Comparison of ENCODE assay signal across 21 cellular contexts in genomic region chr5:7317751-7318150, GRCh38.
DNase-seq lines count a peak whose midpoint lies in the region; ATAC-seq, FAIRE-seq and TF ChIP-seq lines count a peak whose summit lies in the region.
"Had no signal": no experiment of that assay in that cellular context is flagged by ENCODE, and none has a peak within 500 bp of the region (broad histone marks: within the 10 kb centered on the region; RNA-seq: fewer than 3 reads in every experiment).

No MANE protein-coding gene starts in this region.

- peaks cover 30% of the 10 kb centered on the region for H3K4me1 Mint-ChIP-seq in GM23338

- no peak overlapping the region for H2AK5ac ChIP-seq in H1 (ENCODE audit: low read depth, low read length)

- H4K20me1 ChIP-seq in GM23338 (replicated peaks; ENCODE audit: insufficient read depth) (no peaks in the 10 kb centered on the region), H1 (replicated peaks in 1 of 2; ENCODE audit: control insufficient read depth in 1 of 2, insufficient read depth in 2 of 2, low read length in 2 of 2) (no peaks in the 10 kb centered on the region)

- H3K27me3 ChIP-seq in BJ (ENCODE audit: control insufficient read depth, insufficient read depth, low read length) (peaks cover 2% of the 10 kb centered on the region), GM23338 (ENCODE audit: insufficient read depth) (no peaks in the 10 kb centered on the region), H1 (replicated peaks in 1 of 4; ENCODE audit: control insufficient read depth in 3 of 4, extremely low read depth in 1 of 4, insufficient read depth in 3 of 4, low read length in 3 of 4) (no peaks in the 10 kb centered on the region; a peak in 1 of 7 replicates)
- H3K27me3 ChIP-seq: BE2C had no signal

- H3K79me2 ChIP-seq in GM23338 (replicated peaks; ENCODE audit: insufficient read depth) (no peaks in the 10 kb centered on the region), H1 (ENCODE audit: control insufficient read depth in 1 of 2, insufficient read depth in 2 of 2, low read length in 2 of 2) (no peaks in the 10 kb centered on the region)

- no peak overlapping the region for H3K14ac ChIP-seq in H1 (ENCODE audit: insufficient read length)

- no peak overlapping the region for H3K27ac Mint-ChIP-seq in GM23338

- no peak for TF ChIP-seq EP300 in H1 (IDR thresholded peaks at IDR 0.05; ENCODE audit: borderline replicate concordance in 1 of 2, low read depth in 2 of 2, low read length in 2 of 2)

- H2BK5ac ChIP-seq in H1 (ENCODE audit: low read depth, low read length): no peak overlapping the region

- no peak overlapping the region for H3K27ac ChIP-seq in GM23338 (ENCODE audit: low read depth)
- H3K27ac ChIP-seq in H1 (ENCODE audit: low read depth, low read length): no peak overlapping the region
- H3K27ac ChIP-seq: PC-9, RWPE1 had no signal

- DNase-seq in BJ (ENCODE audit: low read depth) (peak; percentile 56), GM23338 (ENCODE audit: low spot score) (no peak), H1 (ENCODE audit: low read depth in 1 of 2, low spot score in 2 of 2) (no peak), urothelium cell line (ENCODE audit: low spot score) (peak; percentile 23), lower leg skin (ENCODE audit: low spot score in 2 of 2) (no peak), GM12891 (ENCODE audit: insufficient read length, low spot score) (no peak)
- no peak for DNase-seq in activated CD4-positive, CD25-positive, alpha-beta regulatory T cell (lab: John Stamatoyannopoulos, UW)
- DNase-seq: BE2C, DMS153, DND-41, IMR-90, KG1, MG63, NCI-H1105 treated with DMSO at 0.1 percent for 48 hours, NCI-H2029, NCI-H2227 treated with DMSO at 0.1 percent for 48 hours, NCI-H526 treated with DMSO at 0.1 percent for 48 hours, PC-9, SHP77 had no signal

- no peak overlapping the region for H4K91ac ChIP-seq in H1 (replicated peaks; ENCODE audit: insufficient read length, low read length)

- POLR2A ChIA-PET in BJ (lab: Charles Lee): no interaction called here
- POLR2A ChIA-PET in H1 (lab: Charles Lee; ENCODE audit: partially characterized antibody): interaction anchor here (1.4 kb wide), 1 partner anchor 15 kb away, joined by 5 read pairs; no protein-coding TSS in a partner anchor

- no peak for TF ChIP-seq CTCF in BJ (IDR thresholded peaks at IDR 0.05; ENCODE audit: insufficient read depth, low read depth, low read length)
- no peak for TF ChIP-seq CTCF in GM23338 (conservative IDR thresholded peaks at IDR 0.05; ENCODE audit: low read depth in 2 of 2)
- no peak for TF ChIP-seq CTCF in H1 (IDR thresholded peaks at IDR 0.05; ENCODE audit: control extremely low read depth in 1 of 3, insufficient read depth in 1 of 3, low read depth in 1 of 3, low read length in 3 of 3)
- no peak for TF ChIP-seq CTCF in lower leg skin (IDR thresholded peaks at IDR 0.05)

- H4K5ac ChIP-seq in H1 (ENCODE audit: insufficient read length, low read depth, low read length): no peak overlapping the region

- WGBS in H1 (ENCODE audit: extremely low coverage in 1 of 2, insufficient coverage in 1 of 2, insufficient read length in 1 of 2, insufficient replicate concordance in 2 of 2, low coverage in 1 of 2, low lambda C conversion rate in 2 of 2, missing lambda C conversion rate in 1 of 2), 2 experiments: 84% methylated on average over 2 of the region's 2 CpGs; no CpG with 5 or more reads in 1 of the 2 experiments
- 43 to 45% methylated on average over 2 of the region's 2 CpGs for WGBS in lower leg skin, 2 donors

- H3K9ac ChIP-seq in H1 (replicated peaks in 1 of 4; ENCODE audit: extremely low read depth in 1 of 4, low read depth in 3 of 4, low read length in 3 of 4): no peak overlapping the region

- H3K4ac ChIP-seq in H1 (replicated peaks; ENCODE audit: insufficient read length, low read depth, low read length): no peak overlapping the region

- H3K4me3 ChIP-seq in BJ (ENCODE audit: low read depth, low read length) (no peak overlapping the region), GM23338 (no peak overlapping the region), H1 (ENCODE audit: extremely low read depth in 1 of 4, insufficient read depth in 2 of 4, low read depth in 3 of 4, low read length in 4 of 4) (no peak overlapping the region), lower leg skin (ENCODE audit: low read depth, poor library complexity, severe bottlenecking) (no peak overlapping the region)
- H3K4me3 ChIP-seq: MG63, PC-9 had no signal

- H2BK20ac ChIP-seq in H1 (ENCODE audit: low read length): no peak overlapping the region

- H3K23ac ChIP-seq in H1 (ENCODE audit: insufficient read length): no peak overlapping the region

- no peak overlapping the region for H3K4me3 Mint-ChIP-seq in GM23338

- H3K9me3 ChIP-seq in H1 (ENCODE audit: insufficient read depth in 2 of 2, low read depth in 1 of 2, low read length in 1 of 2): no peaks in the 10 kb centered on the region
- H3K9me3 ChIP-seq: BE2C, MG63 had no signal

- H3K23me2 ChIP-seq in H1 (ENCODE audit: low read depth, low read length): no peaks in the 10 kb centered on the region

- peak; percentile 13 for FAIRE-seq in H1 (lab: Jason Lieb, UNC)
- FAIRE-seq in urothelium cell line (lab: Jason Lieb, UNC): no peak
- no peak for FAIRE-seq in GM12891 (lab: Jason Lieb, UNC)
- FAIRE-seq: H54 had no signal

- CTCF ChIA-PET in BJ (lab: Yijun Ruan, JAX): no interaction called here
- CTCF ChIA-PET in H1 (lab: Charles Lee; ENCODE audit: partially characterized antibody): interaction anchor here (0.6 to 0.8 kb wide), 2 partner anchors 27 to 181 kb away, joined by 3 read pairs; no protein-coding TSS in a partner anchor

- no peaks in the 10 kb centered on the region for H3K9me3 Mint-ChIP-seq in GM23338

- no peak overlapping the region for H2BK120ac ChIP-seq in H1 (replicated peaks; ENCODE audit: low read depth, low read length)

- no peak overlapping the region for H3K56ac ChIP-seq in H1 (replicated peaks; ENCODE audit: insufficient read length, low read depth, low read length)

- H3F3A ChIP-seq in GM23338 (replicated peaks; ENCODE audit: low read depth): no peaks in the 10 kb centered on the region

- no peak overlapping the region for H3K4me2 ChIP-seq in GM23338
- no peak overlapping the region for H3K4me2 ChIP-seq in H1 (ENCODE audit: insufficient read depth in 1 of 2, low read depth in 2 of 2, low read length in 2 of 2)
- H3K4me2 ChIP-seq: PC-9 had no signal

- H3K36me3 ChIP-seq in BJ (ENCODE audit: control insufficient read depth, insufficient read depth, low read length) (no peaks in the 10 kb centered on the region), GM23338 (ENCODE audit: insufficient read depth) (no peaks in the 10 kb centered on the region), H1 (ENCODE audit: control insufficient read depth in 2 of 4, insufficient read depth in 4 of 4, low read length in 3 of 4) (no peaks in the 10 kb centered on the region)
- H3K36me3 ChIP-seq: BE2C, MG63 had no signal

- no peak overlapping the region for H2BK15ac ChIP-seq in H1 (ENCODE audit: low read length)

- H4K8ac ChIP-seq in H1 (ENCODE audit: extremely low read depth, insufficient read depth, low read length): no peak overlapping the region

- TF ChIP-seq POLR2A in H1 (IDR thresholded peaks at IDR 0.05; ENCODE audit: control extremely low read depth in 1 of 2, low read depth in 2 of 2, low read length in 2 of 2) (no peak), lower leg skin (IDR thresholded peaks at IDR 0.05) (no peak), GM12891 (IDR thresholded peaks at IDR 0.05; ENCODE audit: low read depth, low read length) (no peak)

- no peak for TF ChIP-seq RAD21 in H1 (IDR thresholded peaks at IDR 0.05 in 1 of 2, conservative IDR thresholded peaks at IDR 0.05 in 1 of 2; ENCODE audit: low read depth in 2 of 2, low read length in 2 of 2)

- H3K4me1 ChIP-seq in GM23338 (ENCODE audit: insufficient read depth) (peaks cover 14% of the 10 kb centered on the region; the same call in 1 of the 2 replicates), H1 (replicated peaks in 1 of 4; ENCODE audit: control insufficient read depth in 3 of 4, insufficient read depth in 4 of 4, low read length in 3 of 4) (peaks cover 0 to 3% (median 2%) of the 10 kb centered on the region in 4 experiments; a peak in 4 of 7 replicates)
- H3K4me1 ChIP-seq: BE2C had no signal

- peak overlapping the region; percentile 38; the same call in 1 of the 2 replicates for H2AFZ ChIP-seq in GM23338
- no peak overlapping the region for H2AFZ ChIP-seq in H1 (ENCODE audit: low read length)
- H2AFZ ChIP-seq: PC-9 had no signal

- no peaks in the 10 kb centered on the region for H3K36me3 Mint-ChIP-seq in GM23338 (ENCODE audit: low read depth)

- H3K27me3 Mint-ChIP-seq in GM23338 (ENCODE audit: insufficient read depth, low read depth, poor library complexity): peaks cover 7% of the 10 kb centered on the region

- no peaks in the 10 kb centered on the region for H3K79me1 ChIP-seq in H1 (ENCODE audit: low read depth, low read length)

- intact Hi-C loops in lower leg skin (cut with DNase I; ENCODE audit: low total_unique reads): no loop called here

- peaks cover 6% of the 10 kb centered on the region; the same call in 1 of the 2 replicates for H3K9me2 ChIP-seq in GM23338 (ENCODE audit: insufficient read depth)

- no peak overlapping the region for H2BK12ac ChIP-seq in H1 (ENCODE audit: low read depth, low read length)

- ATAC-seq in GM23338: no peak

- H3K18ac ChIP-seq in H1 (ENCODE audit: extremely low read depth, low read length): no peak overlapping the region

TF ChIP-seq in H1, 55 proteins besides CTCF, POLR2A, EP300 and RAD21 (continues in another document):
- TF ChIP-seq RNF2 (IDR thresholded peaks at IDR 0.05; ENCODE audit: borderline replicate concordance, low read depth, low read length, missing control alignments, poor library complexity, severe bottlenecking) (no peak), GTF2F1 (IDR thresholded peaks at IDR 0.05; ENCODE audit: borderline replicate concordance, low read depth, low read length) (no peak), ASH2L (IDR thresholded peaks at IDR 0.05; ENCODE audit: low read length) (no peak), HDAC2 (IDR thresholded peaks at IDR 0.05; ENCODE audit: borderline replicate concordance in 1 of 2, low read depth in 2 of 2, low read length in 2 of 2) (no peak), RBBP5 (IDR thresholded peaks at IDR 0.05; ENCODE audit: borderline replicate concordance, low read depth, low read length) (no peak), YY1 (IDR thresholded peaks at IDR 0.05; ENCODE audit: low read depth, low read length) (no peak), HDAC6 (IDR thresholded peaks at IDR 0.05; ENCODE audit: low read depth, low read length) (no peak)

TF ChIP-seq in GM12891, 5 proteins besides CTCF, POLR2A, EP300 and RAD21:
- TF ChIP-seq TAF1 (IDR thresholded peaks at IDR 0.05; ENCODE audit: low read depth, low read length) (no peak), POU2F2 (IDR thresholded peaks at IDR 0.05; ENCODE audit: low read depth, low read length) (no peak), SPI1 (IDR thresholded peaks at IDR 0.05; ENCODE audit: low read depth, low read length) (no peak), POLR2AphosphoS5 (IDR thresholded peaks at IDR 0.05; ENCODE audit: low read depth, low read length) (no peak), PAX5 (IDR thresholded peaks at IDR 0.05; ENCODE audit: insufficient read depth, low read length, severe bottlenecking) (no peak)

Comparison
In these comparisons a context has a peak if more than half of its experiments do, and no peak if none do; other contexts are left out.
1. DNase-seq: peak in BJ (single experiment) and urothelium cell line (single experiment); none in GM23338 (single experiment), H1 (0 of 2), activated CD4-positive, CD25-positive, alpha-beta regulatory T cell (0 of 4), lower leg skin (0 of 2) and GM12891 (single experiment).